8 cellular contexts compared by ENCODE assay signal in the genomic region with DNA sequence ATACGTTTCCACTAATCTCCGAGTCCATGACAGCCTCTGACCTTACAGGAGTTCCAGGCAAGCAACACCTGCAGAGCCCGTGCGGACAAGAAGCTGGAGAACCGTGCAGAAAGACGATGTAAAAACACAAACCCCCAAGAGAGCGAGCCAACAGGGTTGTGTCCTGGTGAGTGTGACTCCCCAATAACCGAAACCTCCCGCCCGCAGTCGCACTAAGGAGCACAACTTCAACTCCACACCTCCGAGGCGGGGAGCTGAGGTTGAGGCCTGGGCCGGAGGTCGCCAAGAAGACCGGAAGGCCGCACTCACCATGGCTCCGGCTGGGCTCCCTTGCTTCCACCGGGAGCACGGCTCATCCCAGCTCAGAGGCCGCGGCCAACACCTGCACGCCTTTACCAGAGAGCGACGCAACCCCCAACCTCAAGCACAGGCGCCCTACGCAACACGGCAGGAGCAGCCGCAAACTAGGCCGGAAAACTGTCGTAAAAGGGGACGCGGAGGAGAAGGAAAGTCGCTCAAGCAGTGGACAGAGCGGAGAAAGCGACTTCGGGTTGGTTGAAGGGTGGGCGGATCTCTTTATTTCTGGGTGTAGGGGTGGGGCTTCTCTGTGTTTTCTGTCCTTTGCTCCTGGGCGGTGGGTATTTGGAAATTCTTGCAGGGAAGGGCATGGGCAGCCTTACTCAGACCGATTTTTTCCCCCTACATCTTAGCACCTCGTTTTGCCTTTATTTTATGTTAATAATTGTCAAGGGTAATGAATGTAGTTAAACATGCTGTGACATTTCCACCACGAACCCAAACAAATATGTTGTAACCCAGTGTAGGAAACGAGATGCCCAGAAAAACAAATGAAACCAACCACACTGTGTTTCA. TPM values are rescaled to one million over a fixed set of nuclear protein-coding genes. Genes with fewer than 3 reads are reported as not detected.
DNase-seq lines count a peak whose midpoint lies in the region; ATAC-seq and TF ChIP-seq lines count a peak whose summit lies in the region.

A gene (minus strand): TSS at position 446 of the 873 bp plus-strand sequence. CDS start 134 bp downstream, at position 312.

- H3K4me1 ChIP-seq in adipocyte (ENCODE audit: control insufficient read depth, insufficient read depth, low read length): peaks cover 12% of the 10 kb centered on the region
- no peaks in the 10 kb centered on the region for H3K4me1 ChIP-seq in cardiac muscle cell (ENCODE audit: low read depth)
- peaks cover 5% of the 10 kb centered on the region for H3K4me1 ChIP-seq in parathyroid adenoma
- peaks cover 0 to 36% (median 12%) of the 10 kb centered on the region in 4 donors for H3K4me1 ChIP-seq in tibial nerve

- peak; percentile 54 to 79 for TF ChIP-seq POLR2A in tibial nerve (IDR thresholded peaks at IDR 0.05)

- WGBS in tibial nerve, 2 donors: 1% methylated on average over 34 to 36 of the region's 43 CpGs

- H3K27ac ChIP-seq in cardiac muscle cell (peak within 1 kb of the TSS; percentile 93), parathyroid adenoma (peak within 1 kb of the TSS; percentile 74), tibial nerve (peak within 1 kb of the TSS; percentile 86 to 96 (median 92))

- peak; percentile 27 to 98 for TF ChIP-seq EP300 in tibial nerve (IDR thresholded peaks at IDR 0.05)

- H2AFZ ChIP-seq in parathyroid adenoma: peak within 1 kb of the TSS; percentile 89

- H3K9ac ChIP-seq in adipocyte (ENCODE audit: low read length) (peak within 1 kb of the TSS; percentile 95), parathyroid adenoma (no peak within 1 kb of the TSS)

- ATAC-seq in HG02798 (IDR thresholded peaks at IDR 0.05; ENCODE audit: poor library complexity, unreplicated experiment): peak; percentile 97

- TF ChIP-seq CTCF in GM12875 (IDR thresholded peaks at IDR 0.05; ENCODE audit: borderline replicate concordance, insufficient read depth, low read depth, low read length) (no peak), cardiac muscle cell (IDR thresholded peaks at IDR 0.05; ENCODE audit: low read depth, low read length) (no peak), parathyroid adenoma (IDR thresholded peaks at IDR 0.05) (no peak), tibial nerve (IDR thresholded peaks at IDR 0.05) (peak in 2 of 5 experiments; percentile 21 to 28)

- H3K9me3 ChIP-seq in adipocyte (ENCODE audit: control insufficient read depth, low read length) (no peaks in the 10 kb centered on the region), cardiac muscle cell (ENCODE audit: low read depth) (no peaks in the 10 kb centered on the region), parathyroid adenoma (ENCODE audit: control insufficient read depth, low read length) (no peaks in the 10 kb centered on the region), tibial nerve (no peaks in the 10 kb centered on the region)

- H3K79me2 ChIP-seq in parathyroid adenoma: no peaks in the 10 kb centered on the region

- H3K4me3 ChIP-seq in GM12875 (ENCODE audit: low read depth, low read length) (peak within 1 kb of the TSS; percentile 97), adipocyte (ENCODE audit: low read length) (peak within 1 kb of the TSS; percentile 100), cardiac muscle cell (peak within 1 kb of the TSS; percentile 85), parathyroid adenoma (ENCODE audit: low read depth, low read length) (peak within 1 kb of the TSS; percentile 78), tibial nerve (peak within 1 kb of the TSS; percentile 83 to 91 (median 90))

- DNase-seq in NCI-H1436 (lab: John Stamatoyannopoulos, UW) (peak; percentile 97), T follicular helper cell (ENCODE audit: low read depth) (peak; percentile 90), adipocyte (ENCODE audit: low read depth) (peak; percentile 99), cardiac muscle cell (ENCODE audit: low read depth in 1 of 2, low spot score in 1 of 2) (peak; percentile 96 to 98), tibial nerve (ENCODE audit: low spot score in 2 of 2) (peak; percentile 81 to 90)

- H3K36me3 ChIP-seq in adipocyte (ENCODE audit: control insufficient read depth, insufficient read depth, low read length, severe bottlenecking) (peaks cover 24% of the 10 kb centered on the region), cardiac muscle cell (peaks cover 15% of the 10 kb centered on the region), parathyroid adenoma (ENCODE audit: control insufficient read depth, insufficient read depth, low read length) (no peaks in the 10 kb centered on the region), tibial nerve (peaks cover 0 to 28% (median 0%) of the 10 kb centered on the region in 3 donors)

- H3K4me2 ChIP-seq in parathyroid adenoma (ENCODE audit: low read length): peak within 1 kb of the TSS; percentile 90

- H3K27me3 ChIP-seq in adipocyte (replicated peaks; ENCODE audit: control insufficient read depth, insufficient read depth, low read length) (no peaks in the 10 kb centered on the region), cardiac muscle cell (no peaks in the 10 kb centered on the region), parathyroid adenoma (ENCODE audit: control insufficient read depth, insufficient read depth, low read length) (no peaks in the 10 kb centered on the region), tibial nerve (no peaks in the 10 kb centered on the region)

RNA-seq across cellular contexts. Expression of the gene that starts here (rescaled TPM):
- total RNA-seq in cardiac muscle cell (48.4 and 48.8 TPM in 2 replicates), tibial nerve (10 to 100 TPM; 28.8 to 45.2 (median 36.5) TPM)
- polyA plus RNA-seq in cardiac muscle cell: 115 and 130 TPM in 2 replicates

Comparison
In these comparisons a context has a peak if more than half of its experiments do, and no peak if none do; other contexts are left out.
1. Peak in every context shown above with its lines: DNase-seq, ATAC-seq, H3K4me3 ChIP-seq and H3K27ac ChIP-seq.